ENCODE assay signal across 20 cellular contexts in the genomic region with DNA sequence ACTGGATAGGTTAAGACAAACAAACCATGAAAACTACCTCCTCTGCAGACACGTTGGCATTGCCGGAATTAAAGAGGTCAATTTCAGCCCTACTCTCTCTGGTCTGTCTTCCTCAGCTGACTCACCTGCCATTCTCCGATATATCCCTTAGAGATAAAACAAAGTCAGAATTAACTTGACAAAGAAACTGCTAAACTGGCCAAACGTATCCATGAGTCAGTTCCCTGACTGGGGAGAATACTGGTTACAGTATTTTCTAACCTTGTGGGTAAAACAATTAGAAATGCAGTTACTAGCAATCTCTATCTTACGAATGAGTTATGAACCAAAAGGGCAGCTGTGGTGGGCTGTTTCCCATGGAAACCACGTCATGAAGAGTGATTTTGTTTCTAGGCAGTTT.
DNase-seq lines count a peak whose midpoint lies in the region; ATAC-seq and TF ChIP-seq lines count a peak whose summit lies in the region.
"Had no signal": no experiment of that assay in that cellular context is flagged by ENCODE, and none has a peak within 500 bp of the region (broad histone marks: within the 10 kb centered on the region; RNA-seq: fewer than 3 reads in every experiment).

No MANE protein-coding gene starts in this region.

- H3K27me3 Mint-ChIP-seq in activated naive CD8-positive, alpha-beta T cell treated with anti-CD3 and anti-CD28 coated beads, Interleukin-2, amount 50 U/mL, for 24 hours, result peaks cover 4% of the 10 kb centered on the region
- peaks cover 8% of the 10 kb centered on the region for H3K27me3 Mint-ChIP-seq in activated naive CD8-positive, alpha-beta T cell treated with anti-CD3 and anti-CD28 coated beads for 36 hours
- peaks cover 5% of the 10 kb centered on the region for H3K27me3 Mint-ChIP-seq in T-helper 17 cell
- H3K27me3 Mint-ChIP-seq: central memory CD8-positive, alpha-beta T cell; type B pancreatic cell had no signal

- H3K4me3 Mint-ChIP-seq in activated naive CD8-positive, alpha-beta T cell treated with anti-CD3 and anti-CD28 coated beads, Interleukin-2, amount 50 U/mL, for 24 hours, result no peak overlapping the region
- H3K4me3 Mint-ChIP-seq in activated naive CD8-positive, alpha-beta T cell treated with anti-CD3 and anti-CD28 coated beads for 36 hours, result no peak overlapping the region
- no peak overlapping the region for H3K4me3 Mint-ChIP-seq in T-helper 17 cell
- H3K4me3 Mint-ChIP-seq: activated CD4-positive, alpha-beta T cell treated with anti-CD3 and anti-CD28 coated beads, Interleukin-2, amount 10 ng/mL, durations not matched to agents 24 days and 14 days; activated naive CD4-positive, alpha-beta T cell treated with anti-CD3 and anti-CD28 coated beads, Interleukin-2, amount 10 ng/mL, durations not matched to agents 7 days and 5 days; CD8-positive, alpha-beta T cell; central memory CD8-positive, alpha-beta T cell; stimulated activated naive B cell treated with anti-CD40 and anti-IgM and Interleukin-4, amounts not matched to agents 10 μg/mL and 1 μg/mL and 100 μg/mL, for 72 hours; type B pancreatic cell had no signal

- no peak overlapping the region for H3K27ac Mint-ChIP-seq in activated naive CD8-positive, alpha-beta T cell treated with anti-CD3 and anti-CD28 coated beads, Interleukin-2, amount 50 U/mL, for 24 hours
- H3K27ac Mint-ChIP-seq in activated naive CD8-positive, alpha-beta T cell treated with anti-CD3 and anti-CD28 coated beads for 36 hours, result no peak overlapping the region
- H3K27ac Mint-ChIP-seq in T-helper 17 cell, result peak overlapping the region; percentile 37
- H3K27ac Mint-ChIP-seq: activated CD4-positive, alpha-beta T cell treated with anti-CD3 and anti-CD28 coated beads, Interleukin-2, amount 10 ng/mL, durations not matched to agents 24 days and 14 days; activated naive CD4-positive, alpha-beta T cell treated with anti-CD3 and anti-CD28 coated beads, Interleukin-2, amount 10 ng/mL, durations not matched to agents 7 days and 5 days; CD8-positive, alpha-beta T cell; stimulated activated naive B cell treated with anti-CD40 and anti-IgM and Interleukin-4, amounts not matched to agents 10 μg/mL and 1 μg/mL and 100 μg/mL, for 72 hours; type B pancreatic cell had no signal

- H3K9me3 Mint-ChIP-seq in activated naive CD8-positive, alpha-beta T cell treated with anti-CD3 and anti-CD28 coated beads, Interleukin-2, amount 50 U/mL, for 24 hours, result no peaks in the 10 kb centered on the region
- no peaks in the 10 kb centered on the region for H3K9me3 Mint-ChIP-seq in activated naive CD8-positive, alpha-beta T cell treated with anti-CD3 and anti-CD28 coated beads for 36 hours
- H3K9me3 Mint-ChIP-seq: activated CD4-positive, alpha-beta T cell treated with anti-CD3 and anti-CD28 coated beads, Interleukin-2, amount 10 ng/mL, durations not matched to agents 24 days and 14 days; activated naive CD4-positive, alpha-beta T cell treated with anti-CD3 and anti-CD28 coated beads, Interleukin-2, amount 10 ng/mL, durations not matched to agents 7 days and 5 days; CD8-positive, alpha-beta T cell; central memory CD8-positive, alpha-beta T cell; stimulated activated naive B cell treated with anti-CD40 and anti-IgM and Interleukin-4, amounts not matched to agents 10 μg/mL and 1 μg/mL and 100 μg/mL, for 72 hours; type B pancreatic cell had no signal

- ATAC-seq in activated naive CD8-positive, alpha-beta T cell treated with anti-CD3 and anti-CD28 coated beads, Interleukin-2, amount 50 U/mL, for 24 hours, result peak; percentile 59
- ATAC-seq in T-helper 17 cell (no peak), HG03039 (IDR thresholded peaks at IDR 0.05; ENCODE audit: unreplicated experiment) (no peak)
- ATAC-seq: CD8-positive, alpha-beta T cell; heart left ventricle; stimulated activated naive B cell treated with anti-CD40 and anti-IgM and Interleukin-4, amounts not matched to agents 10 μg/mL and 1 μg/mL and 100 μg/mL, for 72 hours had no signal

- no peak for DNase-seq in activated naive CD8-positive, alpha-beta T cell treated with anti-CD3 and anti-CD28 coated beads, Interleukin-2, amount 50 U/mL, for 24 hours
- no peak for DNase-seq in activated naive CD8-positive, alpha-beta T cell treated with anti-CD3 and anti-CD28 coated beads for 36 hours
- DNase-seq in T-helper 17 cell, result no peak
- DNase-seq in epithelial cell of esophagus (ENCODE audit: low read depth), result peak; percentile 78
- peak; percentile 91 for DNase-seq in renal cortical epithelial cell (ENCODE audit: low read depth)
- DNase-seq in stimulated activated CD4-positive, alpha-beta T cell treated with anti-CD3 and anti-CD28 coated beads, Interleukin-2, amount 100 ng/mL, for 24 hours, result no peak
- no peak for DNase-seq in cerebellar nuclear complex (lab: John Stamatoyannopoulos, UW)
- DNase-seq: activated CD4-positive, alpha-beta T cell treated with anti-CD3 and anti-CD28 coated beads, Interleukin-2, amount 10 ng/mL, durations not matched to agents 24 days and 14 days; activated naive CD4-positive, alpha-beta T cell treated with anti-CD3 and anti-CD28 coated beads, Interleukin-2, amount 10 ng/mL, durations not matched to agents 7 days and 5 days; CD8-positive, alpha-beta T cell; heart left ventricle; kidney; NCI-H2171; NK-92 treated with Interleukin-12 subunit alpha and Interleukin-12 subunit beta, amount 100 ng/mL, for 24 hours; ovary; Right ventricle myocardium superior; stimulated activated naive B cell treated with anti-CD40 and anti-IgM and Interleukin-4, amounts not matched to agents 10 μg/mL and 1 μg/mL and 100 μg/mL, for 72 hours had no signal

- H3K9me3 ChIP-seq in T-helper 17 cell (ENCODE audit: control insufficient read depth, low read length, poor library complexity, severe bottlenecking), result no peaks in the 10 kb centered on the region
- H3K9me3 ChIP-seq: heart left ventricle, ovary had no signal

- H3K4me3 ChIP-seq in epithelial cell of esophagus (ENCODE audit: low read length), result no peak overlapping the region
- H3K4me3 ChIP-seq: heart left ventricle, ovary had no signal

- TF ChIP-seq CTCF in epithelial cell of esophagus (IDR thresholded peaks at IDR 0.05; ENCODE audit: insufficient read depth, low read depth, low read length, missing control alignments), result no peak

- H3K36me3 Mint-ChIP-seq in activated naive CD8-positive, alpha-beta T cell treated with anti-CD3 and anti-CD28 coated beads, Interleukin-2, amount 50 U/mL, for 24 hours (ENCODE audit: low read depth), result no peaks in the 10 kb centered on the region
- H3K36me3 Mint-ChIP-seq in activated naive CD8-positive, alpha-beta T cell treated with anti-CD3 and anti-CD28 coated beads for 36 hours, result no peaks in the 10 kb centered on the region
- peaks cover 2% of the 10 kb centered on the region for H3K36me3 Mint-ChIP-seq in T-helper 17 cell (ENCODE audit: low read depth)
- H3K36me3 Mint-ChIP-seq: activated naive CD4-positive, alpha-beta T cell treated with anti-CD3 and anti-CD28 coated beads, Interleukin-2, amount 10 ng/mL, durations not matched to agents 7 days and 5 days; CD8-positive, alpha-beta T cell; stimulated activated naive B cell treated with anti-CD40 and anti-IgM and Interleukin-4, amounts not matched to agents 10 μg/mL and 1 μg/mL and 100 μg/mL, for 72 hours; type B pancreatic cell had no signal

- no peaks in the 10 kb centered on the region for H3K4me1 Mint-ChIP-seq in activated naive CD8-positive, alpha-beta T cell treated with anti-CD3 and anti-CD28 coated beads, Interleukin-2, amount 50 U/mL, for 24 hours
- H3K4me1 Mint-ChIP-seq in activated naive CD8-positive, alpha-beta T cell treated with anti-CD3 and anti-CD28 coated beads for 36 hours, result no peaks in the 10 kb centered on the region
- H3K4me1 Mint-ChIP-seq in T-helper 17 cell, result peaks cover 6% of the 10 kb centered on the region
- H3K4me1 Mint-ChIP-seq: activated naive CD4-positive, alpha-beta T cell treated with anti-CD3 and anti-CD28 coated beads, Interleukin-2, amount 10 ng/mL, durations not matched to agents 7 days and 5 days; central memory CD8-positive, alpha-beta T cell had no signal

Comparison
In these comparisons a context has a peak if more than half of its experiments do, and no peak if none do; other contexts are left out.
1. DNase-seq: peak in epithelial cell of esophagus (single experiment) and renal cortical epithelial cell (single experiment); none in activated naive CD8-positive, alpha-beta T cell treated with anti-CD3 and anti-CD28 coated beads, Interleukin-2, amount 50 U/mL, for 24 hours (single experiment), activated naive CD8-positive, alpha-beta T cell treated with anti-CD3 and anti-CD28 coated beads for 36 hours (single experiment), T-helper 17 cell (0 of 3), stimulated activated CD4-positive, alpha-beta T cell treated with anti-CD3 and anti-CD28 coated beads, Interleukin-2, amount 100 ng/mL, for 24 hours (0 of 2) and cerebellar nuclear complex (0 of 2).